In genomic region chr14:68936980-68937379, GRCh38 we compare ENCODE assay signal across 11 cellular contexts. TPM values are rescaled to one million over a fixed set of nuclear protein-coding genes. Genes with fewer than 3 reads are reported as not detected.
DNase-seq lines count a peak whose midpoint lies in the region; ATAC-seq, FAIRE-seq and TF ChIP-seq lines count a peak whose summit lies in the region.
"Had no signal": no experiment of that assay in that cellular context is flagged by ENCODE, and none has a peak within 500 bp of the region (broad histone marks: within the 10 kb centered on the region; RNA-seq: fewer than 3 reads in every experiment).

No MANE protein-coding gene starts in this region.

- H2AK5ac ChIP-seq in mesendoderm (ENCODE audit: low read length): no peak overlapping the region

- POLR2A ChIA-PET in CD4-positive, alpha-beta memory T cell (lab: Charles Lee; ENCODE audit: partially characterized antibody): no interaction called here

- H3K4me1 ChIP-seq in GM23338 (ENCODE audit: insufficient read depth): peaks cover 56% of the 10 kb centered on the region
- H3K4me1 ChIP-seq in astrocyte (ENCODE audit: insufficient read depth, low read length): peaks cover 76% of the 10 kb centered on the region
- H3K4me1 ChIP-seq in mesendoderm (ENCODE audit: control insufficient read depth, low read depth, low read length): peaks cover 39% of the 10 kb centered on the region
- peaks cover 3 to 58% (median 54%) of the 10 kb centered on the region in 5 donors for H3K4me1 ChIP-seq in subcutaneous abdominal adipose tissue (ENCODE audit: control insufficient read depth in 5 of 5, insufficient read depth in 5 of 5, low read length in 5 of 5)
- peaks cover 27% of the 10 kb centered on the region for H3K4me1 ChIP-seq in CD4-positive, alpha-beta memory T cell (ENCODE audit: insufficient read depth, low read length)

- H3K9ac ChIP-seq in astrocyte (ENCODE audit: low read length) (peak overlapping the region; percentile 24), mesendoderm (ENCODE audit: low read length) (no peak overlapping the region), subcutaneous abdominal adipose tissue (ENCODE audit: low read length in 5 of 5) (no peak overlapping the region)

- H3K9me3 ChIP-seq in astrocyte (ENCODE audit: insufficient read depth, low read depth, low read length) (no peaks in the 10 kb centered on the region), subcutaneous abdominal adipose tissue (ENCODE audit: control insufficient read depth in 5 of 5, low read length in 5 of 5) (no peaks in the 10 kb centered on the region)
- H3K9me3 ChIP-seq in CD4-positive, alpha-beta memory T cell (ENCODE audit: control insufficient read depth in 1 of 2, low read length in 2 of 2): no peaks in the 10 kb centered on the region

- H2BK5ac ChIP-seq in mesendoderm (ENCODE audit: low read length): no peak overlapping the region

- H3K79me2 ChIP-seq in GM23338 (replicated peaks; ENCODE audit: insufficient read depth) (peaks cover 100% of the 10 kb centered on the region), astrocyte (ENCODE audit: insufficient read depth, low read length) (peaks cover 97% of the 10 kb centered on the region), mesendoderm (ENCODE audit: control insufficient read depth, insufficient read depth, low read length) (peaks cover 80% of the 10 kb centered on the region)

- no peaks in the 10 kb centered on the region for H3K9me2 ChIP-seq in GM23338 (ENCODE audit: insufficient read depth)

- peaks cover 71% of the 10 kb centered on the region for H4K20me1 ChIP-seq in GM23338 (replicated peaks; ENCODE audit: insufficient read depth)
- H4K20me1 ChIP-seq in astrocyte (ENCODE audit: insufficient read depth, low read length): peaks cover 92% of the 10 kb centered on the region

- intact Hi-C loops in CD4-positive, alpha-beta memory T cell (cut with micrococcal nuclease): no loop called here

- H3K18ac ChIP-seq in mesendoderm (ENCODE audit: low read length): no peak overlapping the region

- H3K23ac ChIP-seq in mesendoderm (ENCODE audit: low read length): no peak overlapping the region

- no peak for FAIRE-seq in astrocyte (lab: Jason Lieb, UNC)

- no peaks in the 10 kb centered on the region for H3K27me3 ChIP-seq in GM23338 (ENCODE audit: insufficient read depth)
- H3K27me3 ChIP-seq in astrocyte (ENCODE audit: insufficient read depth, low read length): no peaks in the 10 kb centered on the region
- no peaks in the 10 kb centered on the region for H3K27me3 ChIP-seq in mesendoderm (ENCODE audit: insufficient read depth, low read length, poor library complexity)
- H3K27me3 ChIP-seq in subcutaneous abdominal adipose tissue (ENCODE audit: control insufficient read depth in 5 of 5, insufficient read depth in 4 of 5, low read length in 5 of 5): no peaks in the 10 kb centered on the region
- H3K27me3 ChIP-seq in CD4-positive, alpha-beta memory T cell (ENCODE audit: insufficient read depth, low read length): no peaks in the 10 kb centered on the region

- H3K4me3 ChIP-seq in GM23338: no peak overlapping the region
- no peak overlapping the region for H3K4me3 ChIP-seq in astrocyte (ENCODE audit: insufficient read depth, low read depth, low read length)
- H3K4me3 ChIP-seq in mesendoderm (ENCODE audit: low read length): no peak overlapping the region
- no peak overlapping the region for H3K4me3 ChIP-seq in subcutaneous abdominal adipose tissue (ENCODE audit: low read depth in 1 of 5, low read length in 5 of 5)
- no peak overlapping the region for H3K4me3 ChIP-seq in CD4-positive, alpha-beta memory T cell (ENCODE audit: low read length in 2 of 2)

- H4K5ac ChIP-seq in mesendoderm (ENCODE audit: low read length): no peak overlapping the region

- no peak overlapping the region for H3K56ac ChIP-seq in mesendoderm (ENCODE audit: low read length)

- no peak overlapping the region for H3K27ac ChIP-seq in GM23338 (ENCODE audit: low read depth)
- H3K27ac ChIP-seq in astrocyte (ENCODE audit: low read depth, low read length): peak overlapping the region; percentile 32
- peak overlapping the region; percentile 2 for H3K27ac ChIP-seq in mesendoderm (ENCODE audit: low read depth, low read length)
- H3K27ac ChIP-seq in subcutaneous abdominal adipose tissue (ENCODE audit: low read depth, low read length): peak overlapping the region; percentile 11
- H3K27ac ChIP-seq in CD4-positive, alpha-beta memory T cell (ENCODE audit: low read depth, low read length): no peak overlapping the region

- no peak overlapping the region for H2AFZ ChIP-seq in GM23338
- no peak overlapping the region for H2AFZ ChIP-seq in astrocyte (ENCODE audit: low read depth, low read length)

- H3K4me2 ChIP-seq in GM23338 (no peak overlapping the region), astrocyte (ENCODE audit: low read length) (peak overlapping the region; percentile 20), mesendoderm (ENCODE audit: low read length) (no peak overlapping the region)

- H3K27ac Mint-ChIP-seq in GM23338 (peak overlapping the region; percentile 38; the same call in 1 of the 2 replicates), astrocyte (ENCODE audit: unreplicated experiment) (peak overlapping the region; percentile 49)
- H3K27ac Mint-ChIP-seq in CD4-positive, alpha-beta memory T cell: peak overlapping the region in 1 of 7 donors; percentile 26
- H3K27ac Mint-ChIP-seq: IgD-negative memory B cell had no signal

- no peak overlapping the region for H4K8ac ChIP-seq in mesendoderm (ENCODE audit: low read depth, low read length)

- no peaks in the 10 kb centered on the region; the same call in 1 of the 3 replicates for H3K36me3 Mint-ChIP-seq in GM23338 (ENCODE audit: low read depth)
- peaks cover 7% of the 10 kb centered on the region for H3K36me3 Mint-ChIP-seq in astrocyte (ENCODE audit: low read depth, unreplicated experiment)
- no peaks in the 10 kb centered on the region for H3K36me3 Mint-ChIP-seq in CD4-positive, alpha-beta memory T cell
- H3K36me3 Mint-ChIP-seq: IgD-negative memory B cell had no signal

- H3K9me3 Mint-ChIP-seq in GM23338: no peaks in the 10 kb centered on the region
- H3K9me3 Mint-ChIP-seq in astrocyte (ENCODE audit: unreplicated experiment): no peaks in the 10 kb centered on the region
- no peaks in the 10 kb centered on the region for H3K9me3 Mint-ChIP-seq in CD4-positive, alpha-beta memory T cell
- H3K9me3 Mint-ChIP-seq: IgD-negative memory B cell had no signal

- no peak overlapping the region for H2BK15ac ChIP-seq in mesendoderm (replicated peaks; ENCODE audit: low read depth)

- H2BK120ac ChIP-seq in mesendoderm (ENCODE audit: low read depth, low read length): no peak overlapping the region

- no CpG with 5 or more reads among the region's 2 CpGs for WGBS in mesendoderm (ENCODE audit: extremely low coverage, insufficient coverage, low lambda C conversion rate)

- DNase-seq in GM23338 (ENCODE audit: low spot score) (no peak), astrocyte (ENCODE audit: low read depth) (no peak), mesendoderm (peak; percentile 61), AG20443 (ENCODE audit: low spot score) (no peak)
- DNase-seq in CD4-positive, alpha-beta memory T cell: no peak
- DNase-seq in activated CD8-positive, alpha-beta memory T cell treated with anti-CD3 and anti-CD28 coated beads, Interleukin-2, amount 50 U/mL, for 4 hours: no peak
- DNase-seq: activated CD4-positive, alpha-beta T cell treated with anti-CD3 and anti-CD28 coated beads for 1 hour; NCI-H1694 treated with DMSO at 0.1 percent for 48 hours; SW 1271 had no signal

- TF ChIP-seq CTCF in GM23338 (conservative IDR thresholded peaks at IDR 0.05; ENCODE audit: low read depth in 2 of 2): no peak
- TF ChIP-seq CTCF in astrocyte (IDR thresholded peaks at IDR 0.05; ENCODE audit: insufficient read depth, low read depth, low read length): no peak

- no peak overlapping the region for H3K4ac ChIP-seq in mesendoderm (ENCODE audit: low read depth, low read length)

- peaks cover 27% of the 10 kb centered on the region for H3K79me1 ChIP-seq in mesendoderm (ENCODE audit: low read length)

- H3K36me3 ChIP-seq in GM23338 (ENCODE audit: insufficient read depth): no peaks in the 10 kb centered on the region; the same call in 1 of the 2 replicates
- peaks cover 23% of the 10 kb centered on the region for H3K36me3 ChIP-seq in astrocyte (ENCODE audit: insufficient read depth, low read length)
- H3K36me3 ChIP-seq in mesendoderm (ENCODE audit: control insufficient read depth, insufficient read depth, low read length): no peaks in the 10 kb centered on the region
- no peaks in the 10 kb centered on the region for H3K36me3 ChIP-seq in subcutaneous abdominal adipose tissue (ENCODE audit: control insufficient read depth in 5 of 5, insufficient read depth in 5 of 5, low read length in 5 of 5)
- no peaks in the 10 kb centered on the region for H3K36me3 ChIP-seq in CD4-positive, alpha-beta memory T cell (ENCODE audit: insufficient read depth, low read length)

- ATAC-seq in GM23338: no peak

- peaks cover 16% of the 10 kb centered on the region for H3K27me3 Mint-ChIP-seq in GM23338 (ENCODE audit: insufficient read depth, low read depth, poor library complexity)
- no peaks in the 10 kb centered on the region for H3K27me3 Mint-ChIP-seq in astrocyte (ENCODE audit: low read depth, unreplicated experiment)
- no peaks in the 10 kb centered on the region for H3K27me3 Mint-ChIP-seq in CD4-positive, alpha-beta memory T cell

- no peaks in the 10 kb centered on the region for H3F3A ChIP-seq in GM23338 (replicated peaks; ENCODE audit: low read depth)

- H3K4me1 Mint-ChIP-seq in GM23338 (peaks cover 77% of the 10 kb centered on the region), astrocyte (ENCODE audit: low read depth, unreplicated experiment) (peaks cover 89% of the 10 kb centered on the region)
- peaks cover 10 to 44% (median 25%) of the 10 kb centered on the region in 4 donors for H3K4me1 Mint-ChIP-seq in CD4-positive, alpha-beta memory T cell
- H3K4me1 Mint-ChIP-seq: IgD-negative memory B cell had no signal

- CTCF ChIA-PET in CD4-positive, alpha-beta memory T cell (lab: Charles Lee; ENCODE audit: partially characterized antibody): interaction anchor here (1.0 kb wide), 1 partner anchor 24 kb away, joined by 4 read pairs; no protein-coding TSS in a partner anchor

- H3K4me3 Mint-ChIP-seq in GM23338 (no peak overlapping the region), astrocyte (ENCODE audit: unreplicated experiment) (no peak overlapping the region)
- no peak overlapping the region for H3K4me3 Mint-ChIP-seq in CD4-positive, alpha-beta memory T cell
- H3K4me3 Mint-ChIP-seq: IgD-negative memory B cell had no signal

TF ChIP-seq in GM23338, 12 proteins besides CTCF, POLR2A, EP300 and RAD21 (continues in another document):
- no peak for TF ChIP-seq ZNF114 (CRISPR knock-in tag; IDR thresholded peaks at IDR 0.05)

RNA-seq across cellular contexts. Expression of gene ACTN1, which starts 42.1 kb away (rescaled TPM):
- 257 and 280 TPM in 2 replicates for total RNA-seq in GM23338 (2014; rRNA removed; shearing (Covaris generic))
- polyA plus RNA-seq in GM23338 (2016; fragmentation: Nextera tagmentation; extraction: Ambion mirVana): 121 and 129 TPM in 2 replicates
- total RNA-seq in astrocyte: 1,163 and 1,186 TPM in 2 replicates
- polyA plus RNA-seq in mesendoderm (2013, experiment 1 of 2): 242 TPM
- polyA plus RNA-seq in mesendoderm (2013, experiment 2 of 2): 251 TPM
- total RNA-seq in CD4-positive, alpha-beta memory T cell: 10 to 100 TPM; 70.8 to 75.1 TPM
- polyA plus RNA-seq in CD4-positive, alpha-beta memory T cell: 10 to 100 TPM; 33.6 to 63.3 TPM

Comparison
In these comparisons a context has a peak if more than half of its experiments do, and no peak if none do; other contexts are left out.
1. H3K27ac ChIP-seq: peak in astrocyte (single experiment), mesendoderm (single experiment) and subcutaneous abdominal adipose tissue (single experiment); none in GM23338 (single experiment) and CD4-positive, alpha-beta memory T cell (single experiment).